ENCODE assay signal across 10 cellular contexts in genomic region chr7:45888185-45888992, GRCh38. TPM values are rescaled to one million over a fixed set of nuclear protein-coding genes. Genes with fewer than 3 reads are reported as not detected.
DNase-seq lines count a peak whose midpoint lies in the region; ATAC-seq, FAIRE-seq and TF ChIP-seq lines count a peak whose summit lies in the region.
"Had no signal": no experiment of that assay in that cellular context is flagged by ENCODE, and none has a peak within 500 bp of the region (broad histone marks: within the 10 kb centered on the region; RNA-seq: fewer than 3 reads in every experiment).

Gene IGFBP1 (plus strand): TSS chr7:45888488. CDS start chr7:45888653, 165 bp downstream.

- intact Hi-C loops in mucosa of descending colon (cut with DNase I, micrococcal nuclease) (no loop called here), prostate gland (cut with DNase I) (no loop called here)

- H3K9me3 ChIP-seq in mucosa of descending colon (no peaks in the 10 kb centered on the region), prostate gland (no peaks in the 10 kb centered on the region)

- peak within 1 kb of the TSS; percentile 90 for H3K27ac Mint-ChIP-seq in endothelial cell (ENCODE audit: unreplicated experiment)

- no peak within 1 kb of the TSS for H3K27ac ChIP-seq in prostate gland

- peak; percentile 28 for DNase-seq in AG10803 (ENCODE audit: low read depth)
- DNase-seq in NCI-H1105 treated with DMSO at 0.1 percent for 48 hours (lab: John Stamatoyannopoulos, UW), result peak; percentile 36
- peak; percentile 50 for DNase-seq in endothelial cell (ENCODE audit: low spot score)
- no peak for DNase-seq in mucosa of descending colon
- DNase-seq in NOMO-1 treated with dmso at 0.1 percent for 144 hours (lab: John Stamatoyannopoulos, UW; ENCODE audit: unreplicated experiment), result no peak
- DNase-seq in GM12891 (ENCODE audit: insufficient read length, low spot score), result no peak
- DNase-seq in prostate gland (ENCODE audit: low spot score), result no peak
- DNase-seq in NCI-H2196 treated with DMSO at 0.1 percent for 48 hours (lab: John Stamatoyannopoulos, UW; ENCODE audit: unreplicated experiment), result no peak
- DNase-seq: activated gamma-delta T cell treated with Interleukin-2 at 50 U/mL for 16 hours, MV-4-11 had no signal

- H3K36me3 ChIP-seq in mucosa of descending colon (ENCODE audit: low read depth) (no peaks in the 10 kb centered on the region), prostate gland (no peaks in the 10 kb centered on the region)

- no peak for TF ChIP-seq POLR2A in GM12891 (IDR thresholded peaks at IDR 0.05; ENCODE audit: low read depth, low read length)
- no peak for TF ChIP-seq POLR2A in prostate gland (IDR thresholded peaks at IDR 0.05)

- FAIRE-seq in GM12891 (lab: Jason Lieb, UNC), result no peak

- H3K36me3 Mint-ChIP-seq in endothelial cell (ENCODE audit: low read depth, unreplicated experiment), result no peaks in the 10 kb centered on the region

- peak within 1 kb of the TSS; percentile 81 for H3K4me3 Mint-ChIP-seq in endothelial cell (ENCODE audit: unreplicated experiment)

- H3K27me3 Mint-ChIP-seq in endothelial cell (ENCODE audit: unreplicated experiment), result peaks cover 10% of the 10 kb centered on the region

- H3K27me3 ChIP-seq in prostate gland (replicated peaks; ENCODE audit: insufficient read depth), result peaks cover 2% of the 10 kb centered on the region

- H3K4me3 ChIP-seq in AG10803 (ENCODE audit: low read length) (peak within 1 kb of the TSS; percentile 51), mucosa of descending colon (no peak within 1 kb of the TSS), prostate gland (peak within 1 kb of the TSS in 1 of 2 donors; percentile 15)

- TF ChIP-seq CTCF in AG10803 (conservative IDR thresholded peaks at IDR 0.05; ENCODE audit: low read length) (no peak), endothelial cell (IDR thresholded peaks at IDR 0.05; ENCODE audit: unreplicated experiment) (no peak), mucosa of descending colon (IDR thresholded peaks at IDR 0.05) (no peak), prostate gland (IDR thresholded peaks at IDR 0.05) (no peak)

- peak; percentile 43 for ATAC-seq in mucosa of descending colon

- H3K4me1 ChIP-seq in mucosa of descending colon (ENCODE audit: low read depth), result no peaks in the 10 kb centered on the region
- peaks cover 4% of the 10 kb centered on the region for H3K4me1 ChIP-seq in prostate gland (replicated peaks)

- H3K9me3 Mint-ChIP-seq in endothelial cell (ENCODE audit: unreplicated experiment), result no peaks in the 10 kb centered on the region

- 8% methylated on average over 41 of the region's 73 CpGs for WGBS in prostate gland

- H3K4me1 Mint-ChIP-seq in endothelial cell (ENCODE audit: unreplicated experiment), result peaks cover 48% of the 10 kb centered on the region

TF ChIP-seq in GM12891, 5 proteins besides CTCF, POLR2A, EP300 and RAD21:
- no peak for TF ChIP-seq POLR2AphosphoS5 (IDR thresholded peaks at IDR 0.05; ENCODE audit: low read depth, low read length)
- no peak for TF ChIP-seq PAX5 (IDR thresholded peaks at IDR 0.05; ENCODE audit: insufficient read depth, low read length, severe bottlenecking)
- no peak for TF ChIP-seq POU2F2 (IDR thresholded peaks at IDR 0.05; ENCODE audit: low read depth, low read length)
- no peak for TF ChIP-seq SPI1 (IDR thresholded peaks at IDR 0.05; ENCODE audit: low read depth, low read length)
- TF ChIP-seq TAF1 (IDR thresholded peaks at IDR 0.05; ENCODE audit: low read depth, low read length), result no peak

RNA-seq across cellular contexts. Expression of gene IGFBP1, which starts in this region (rescaled TPM):
- total RNA-seq in endothelial cell (ENCODE audit: unreplicated experiment) (3.0 TPM), mucosa of descending colon (not detected), prostate gland (not detected)
- polyA plus RNA-seq in GM12891 (2012; ENCODE audit: low read depth, missing spikeins), result not detected

Comparison
In these comparisons a context has a peak if more than half of its experiments do, and no peak if none do; other contexts are left out.
1. Peak in ATAC-seq in mucosa of descending colon; RNA of the gene not detected or under 1 TPM.
2. DNase-seq: peak in AG10803 (single experiment), NCI-H1105 treated with DMSO at 0.1 percent for 48 hours (single experiment) and endothelial cell (single experiment); none in mucosa of descending colon (0 of 3), NOMO-1 treated with dmso at 0.1 percent for 144 hours (single experiment), GM12891 (single experiment), prostate gland (single experiment) and NCI-H2196 treated with DMSO at 0.1 percent for 48 hours (single experiment).